In genomic region chr19:55078996-55079395, GRCh38 we compare ENCODE assay signal across 1 cellular context.
TF ChIP-seq lines count a peak whose summit lies in the region.

No MANE protein-coding gene starts in this region.

TF ChIP-seq in H1, 55 proteins besides CTCF, POLR2A, EP300 and RAD21:
- TF ChIP-seq CREB1 (IDR thresholded peaks at IDR 0.05), result no peak
- no peak for TF ChIP-seq RFX5 (IDR thresholded peaks at IDR 0.05; ENCODE audit: borderline replicate concordance, low read depth, low read length)
- TF ChIP-seq RXRA (IDR thresholded peaks at IDR 0.05; ENCODE audit: insufficient read depth, low read depth, low read length), result no peak
- TF ChIP-seq MAX (IDR thresholded peaks at IDR 0.05), result no peak
- no peak for TF ChIP-seq GABPA (IDR thresholded peaks at IDR 0.05; ENCODE audit: borderline replicate concordance, insufficient read depth, low read length)
- no peak for TF ChIP-seq CTBP2 (IDR thresholded peaks at IDR 0.05; ENCODE audit: borderline replicate concordance, insufficient read depth, insufficient read length, low read length)
- TF ChIP-seq EGR1 (IDR thresholded peaks at IDR 0.05; ENCODE audit: borderline replicate concordance, low read depth, low read length), result no peak
- TF ChIP-seq E2F6 (IDR thresholded peaks at IDR 0.05), result no peak
- TF ChIP-seq GTF2F1 (IDR thresholded peaks at IDR 0.05; ENCODE audit: borderline replicate concordance, low read depth, low read length), result no peak
- no peak for TF ChIP-seq MAFK (IDR thresholded peaks at IDR 0.05; ENCODE audit: low read depth, low read length)
- no peak for TF ChIP-seq CBX5 (IDR thresholded peaks at IDR 0.05; ENCODE audit: low read depth, low read length)
- no peak for TF ChIP-seq KDM5A (IDR thresholded peaks at IDR 0.05; ENCODE audit: low read length)
- TF ChIP-seq SIN3A (conservative IDR thresholded peaks at IDR 0.05 in 1 of 2, IDR thresholded peaks at IDR 0.05 in 1 of 2; ENCODE audit: low read depth in 1 of 2, low read length in 2 of 2), result no peak
- TF ChIP-seq CHD2 (IDR thresholded peaks at IDR 0.05; ENCODE audit: low read length), result no peak
- TF ChIP-seq KDM1A (IDR thresholded peaks at IDR 0.05; ENCODE audit: borderline replicate concordance, low read length), result no peak
- TF ChIP-seq CBX8 (IDR thresholded peaks at IDR 0.05; ENCODE audit: borderline replicate concordance, low read depth, low read length), result no peak
